30 cellular contexts compared by ENCODE assay signal in genomic region chr5:93165559-93165958, GRCh38.
"Had no signal": no experiment of that assay in that cellular context is flagged by ENCODE, and none has a peak within 500 bp of the region (broad histone marks: within the 10 kb centered on the region; RNA-seq: fewer than 3 reads in every experiment).

No MANE protein-coding gene starts in this region.

- DNase-seq: activated CD4-positive, alpha-beta memory T cell treated with anti-CD3 and anti-CD28 coated beads for 36 hours; activated CD4-positive, alpha-beta T cell treated with anti-CD3 and anti-CD28 coated beads for 36 hours; activated CD4-positive, alpha-beta T cell treated with anti-CD3 and anti-CD28 coated beads, Interleukin-2, amount 10 ng/mL, durations not matched to agents 24 days and 14 days; activated CD4-positive, CD25-positive, alpha-beta regulatory T cell; activated CD4-positive, CD25-positive, alpha-beta regulatory T cell treated with anti-CD3 and anti-CD28 coated beads, Interleukin-2, amount 50 U/mL, for 72 hours; activated CD8-positive, alpha-beta memory T cell treated with anti-CD3 and anti-CD28 coated beads, Interleukin-2, amount 10 ng/mL, durations not matched to agents 7 days and 5 days; activated CD8-positive, alpha-beta memory T cell treated with anti-CD3 and anti-CD28 coated beads, Interleukin-2, amount 50 U/mL, for 4 hours; activated CD8-positive, alpha-beta T cell treated with anti-CD3 and anti-CD28 coated beads, Interleukin-2, amount 10 ng/mL, durations not matched to agents 7 days and 5 days; activated effector memory CD4-positive, alpha-beta T cell treated with anti-CD3 and anti-CD28 coated beads, Interleukin-2, amount 50 U/mL, for 16 hours; activated naive CD4-positive, alpha-beta T cell treated with anti-CD3 and anti-CD28 coated beads for 36 hours; activated naive CD8-positive, alpha-beta T cell treated with anti-CD3 and anti-CD28 coated beads for 36 hours; activated naive CD8-positive, alpha-beta T cell treated with anti-CD3 and anti-CD28 coated beads, Interleukin-2, amount 50 U/mL, for 24 hours; activated T-cell treated with anti-CD3 and anti-CD28 coated beads, Interleukin-2, amount 50 U/mL, for 1 hour; activated T-cell treated with anti-CD3 and anti-CD28 coated beads, Interleukin-2, amount 50 U/mL, for 48 hours; adrenal gland; amygdala; aorta; central memory CD4-positive, alpha-beta T cell; cerebellar nuclear complex; colonic mucosa; effector CD8-positive, alpha-beta T cell; esophagus squamous epithelium; foreskin melanocyte; heart right ventricle; T-helper 2 cell had no signal

- ATAC-seq: activated CD4-positive, alpha-beta T cell treated with anti-CD3 and anti-CD28 coated beads for 36 hours; activated CD8-positive, alpha-beta memory T cell treated with anti-CD3 and anti-CD28 coated beads, Interleukin-2, amount 10 ng/mL, durations not matched to agents 7 days and 5 days; activated CD8-positive, alpha-beta T cell treated with anti-CD3 and anti-CD28 coated beads, Interleukin-2, amount 10 ng/mL, durations not matched to agents 7 days and 5 days; activated naive CD8-positive, alpha-beta T cell treated with anti-CD3 and anti-CD28 coated beads, Interleukin-2, amount 50 U/mL, for 24 hours; gastroesophageal sphincter; heart right ventricle had no signal

- H3K4me1 ChIP-seq: colonic mucosa had no signal

- H3K27ac ChIP-seq: adrenal gland, breast epithelium, cardiac muscle cell, colonic mucosa, epithelial cell of prostate, esophagus squamous epithelium, gastroesophageal sphincter, heart right ventricle had no signal

- H3K9me3 ChIP-seq: adrenal gland, breast epithelium, colonic mucosa, esophagus squamous epithelium, gastroesophageal sphincter had no signal

- H3K4me3 ChIP-seq: adrenal gland, breast epithelium, cardiac muscle cell, colonic mucosa, esophagus squamous epithelium, gastroesophageal sphincter, heart right ventricle had no signal

- H3K36me3 ChIP-seq: adrenal gland, breast epithelium, cardiac muscle cell, colonic mucosa, esophagus squamous epithelium, gastroesophageal sphincter, heart right ventricle had no signal

- FAIRE-seq: endothelial cell of umbilical vein had no signal

- H3K27me3 ChIP-seq: adrenal gland, breast epithelium, colonic mucosa, esophagus squamous epithelium, gastroesophageal sphincter, heart right ventricle had no signal
